Comparison of ENCODE assay signal across 28 cellular contexts in the genomic region with DNA sequence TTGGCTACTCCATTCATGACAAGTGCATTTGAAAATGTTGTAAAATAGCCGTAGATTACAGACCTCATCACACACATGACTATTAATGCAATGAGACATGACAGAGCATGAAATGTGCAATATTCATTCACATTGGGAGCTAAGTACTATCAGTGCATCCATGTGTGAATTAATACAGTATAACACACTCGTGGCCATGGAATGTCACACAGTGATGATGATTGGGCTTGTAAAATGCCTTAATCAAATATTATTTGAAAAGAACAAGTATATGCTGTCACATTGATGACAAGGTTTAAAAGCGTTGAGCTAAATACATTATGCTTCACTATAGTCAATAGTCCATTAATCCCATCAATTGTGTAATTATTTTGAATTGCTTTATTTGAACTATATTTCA.
"Had no signal": no experiment of that assay in that cellular context is flagged by ENCODE, and none has a peak within 500 bp of the region (broad histone marks: within the 10 kb centered on the region; RNA-seq: fewer than 3 reads in every experiment).

No MANE protein-coding gene starts in this region.

- ATAC-seq: effector memory CD8-positive, alpha-beta T cell; esophagus mucosa; gastrocnemius medialis; heart right ventricle; left cardiac atrium; left lung; left ventricle myocardium superior; lower lobe of right lung; mucosa of descending colon had no signal

- H3K4me3 Mint-ChIP-seq: dendritic cell treated with granulocyte-macrophage colony-stimulating factor and Interleukin-4, amounts not matched to agents 40 ng/mL and 50 ng/mL, for 4 days; effector memory CD8-positive, alpha-beta T cell; endodermal cell; mesothelial cell of epicardium; naive B cell had no signal

- H3K27ac Mint-ChIP-seq: dendritic cell treated with granulocyte-macrophage colony-stimulating factor and Interleukin-4, amounts not matched to agents 40 ng/mL and 50 ng/mL, for 4 days; effector memory CD8-positive, alpha-beta T cell; endodermal cell; mesothelial cell of epicardium; naive B cell had no signal

- H3K4me1 Mint-ChIP-seq: mesothelial cell of epicardium, naive B cell had no signal

- H3K36me3 Mint-ChIP-seq: mesothelial cell of epicardium, naive B cell had no signal

- FAIRE-seq: endometrium, islet of Langerhans, keratinocyte had no signal

- H3K27me3 ChIP-seq: colonic mucosa, esophagus squamous epithelium, gastrocnemius medialis, heart right ventricle, left lung had no signal

- H3K27ac ChIP-seq: colonic mucosa, epithelial cell of prostate, esophagus squamous epithelium, gastrocnemius medialis, heart right ventricle, left lung, lower lobe of right lung had no signal

- H3K36me3 ChIP-seq: colonic mucosa, esophagus squamous epithelium, gastrocnemius medialis, heart right ventricle, left lung, lower lobe of right lung had no signal

- H3K27me3 Mint-ChIP-seq: dendritic cell treated with granulocyte-macrophage colony-stimulating factor and Interleukin-4, amounts not matched to agents 40 ng/mL and 50 ng/mL, for 4 days; effector memory CD8-positive, alpha-beta T cell; naive B cell had no signal

- DNase-seq: colonic mucosa; cortex of kidney; effector CD8-positive, alpha-beta T cell; effector memory CD8-positive, alpha-beta T cell; endodermal cell; erythroblast; esophagus squamous epithelium; foreskin fibroblast; foreskin melanocyte; gastrocnemius medialis; glutamatergic neuron; head of caudate nucleus; heart right ventricle; hippocampal formation; left cardiac atrium; left lung; left ventricle myocardium superior; lower lobe of right lung; mesenchymal stem cell; mucosa of descending colon; naive B cell had no signal

- H3K4me3 ChIP-seq: colonic mucosa, esophagus squamous epithelium, gastrocnemius medialis, heart right ventricle, left lung, lower lobe of right lung, mucosa of descending colon had no signal

- H3K9me3 ChIP-seq: colonic mucosa, gastrocnemius medialis had no signal
